18 cellular contexts compared by ENCODE assay signal in the genomic region with DNA sequence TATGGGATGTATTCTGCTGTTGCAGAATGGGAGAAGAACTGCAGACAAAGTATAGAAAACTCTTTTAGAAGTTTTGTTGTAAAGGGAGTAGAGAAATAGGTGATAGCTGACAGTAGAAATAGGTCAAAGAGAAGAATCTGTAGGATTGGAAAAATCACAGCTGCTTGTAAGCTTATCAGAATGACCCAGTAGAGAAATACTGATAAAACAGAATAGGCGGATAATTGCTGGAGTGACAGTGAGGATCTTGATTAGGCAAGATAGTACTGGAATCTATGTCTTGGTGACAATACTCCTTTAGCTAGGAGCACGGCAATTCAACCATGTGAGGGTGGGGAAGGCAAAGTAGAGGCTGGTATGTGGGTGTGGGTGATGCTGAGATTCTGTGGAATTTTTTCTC. TPM values are rescaled to one million over a fixed set of nuclear protein-coding genes. Genes with fewer than 3 reads are reported as not detected.
DNase-seq lines count a peak whose midpoint lies in the region; ATAC-seq and TF ChIP-seq lines count a peak whose summit lies in the region.
"Had no signal": no experiment of that assay in that cellular context is flagged by ENCODE, and none has a peak within 500 bp of the region (broad histone marks: within the 10 kb centered on the region; RNA-seq: fewer than 3 reads in every experiment).

No MANE protein-coding gene starts in this region.

- H3K9me3 ChIP-seq in BLaER1 treated with 17β-estradiol and CSF1 and Interleukin-3, amounts not matched to agents 10 nM and 100 nM (replicated peaks in 1 of 11): peaks cover 0 to 20% (median 8%) of the 10 kb centered on the region in 11 experiments; a peak in 12 of 22 replicates
- peaks cover 15% of the 10 kb centered on the region for H3K9me3 ChIP-seq in endodermal cell (ENCODE audit: control insufficient read depth, low read length)
- H3K9me3 ChIP-seq: BE2C, Caco-2 had no signal

- H3K27me3 Mint-ChIP-seq in endodermal cell (ENCODE audit: insufficient read depth): no peaks in the 10 kb centered on the region
- no peaks in the 10 kb centered on the region for H3K27me3 Mint-ChIP-seq in activated CD4-positive, alpha-beta memory T cell treated with anti-CD3 and anti-CD28 coated beads, Interleukin-2, amount 10 ng/mL, durations not matched to agents 7 days and 5 days
- H3K27me3 Mint-ChIP-seq: CD4-positive, alpha-beta memory T cell had no signal

- no peak overlapping the region for H3K4me3 ChIP-seq in BLaER1 treated with 17β-estradiol and CSF1 and Interleukin-3, amounts not matched to agents 10 nM and 100 nM
- peak overlapping the region; percentile 10 for H3K4me3 ChIP-seq in endodermal cell (ENCODE audit: low read length)

- DNase-seq in endodermal cell (no peak), putamen (ENCODE audit: low spot score) (peak; percentile 22), SHP77 treated with DMSO at 0.1 percent for 48 hours (lab: John Stamatoyannopoulos, UW) (no peak)
- no peak for DNase-seq in activated CD4-positive, alpha-beta memory T cell treated with anti-CD3 and anti-CD28 coated beads, Interleukin-2, amount 10 ng/mL, durations not matched to agents 7 days and 5 days
- DNase-seq: 8988T; ACHN; BE2C; C1 segment of cervical spinal cord; Caco-2; Calu3; CD4-positive, alpha-beta memory T cell; CD4-positive, CD25-positive, alpha-beta regulatory T cell; CD8-positive, alpha-beta memory T cell; DMS79 treated with DMSO at 0.1 percent for 48 hours; GF-D8 had no signal

- H3K27me3 ChIP-seq in BLaER1 treated with 17β-estradiol and CSF1 and Interleukin-3, amounts not matched to agents 10 nM and 100 nM: no peaks in the 10 kb centered on the region
- no peaks in the 10 kb centered on the region for H3K27me3 ChIP-seq in endodermal cell (ENCODE audit: control insufficient read depth, insufficient read depth, low read length, poor library complexity, severe bottlenecking)
- H3K27me3 ChIP-seq: BE2C had no signal

- no peaks in the 10 kb centered on the region for H3K4me1 Mint-ChIP-seq in endodermal cell
- H3K4me1 Mint-ChIP-seq in activated CD4-positive, alpha-beta memory T cell treated with anti-CD3 and anti-CD28 coated beads, Interleukin-2, amount 10 ng/mL, durations not matched to agents 7 days and 5 days: peaks cover 28% of the 10 kb centered on the region

- H3K27ac Mint-ChIP-seq in endodermal cell: no peak overlapping the region
- H3K27ac Mint-ChIP-seq in activated CD4-positive, alpha-beta memory T cell treated with anti-CD3 and anti-CD28 coated beads, Interleukin-2, amount 10 ng/mL, durations not matched to agents 7 days and 5 days: no peak overlapping the region
- H3K27ac Mint-ChIP-seq: CD14-positive monocyte; CD4-positive, alpha-beta memory T cell; CD4-positive, CD25-positive, alpha-beta regulatory T cell; CD8-positive, alpha-beta memory T cell had no signal

- H3K9ac ChIP-seq in BLaER1 treated with 17β-estradiol and CSF1 and Interleukin-3, amounts not matched to agents 10 nM and 100 nM: no peak overlapping the region
- no peak overlapping the region for H3K9ac ChIP-seq in endodermal cell (ENCODE audit: extremely low read depth, low read length, poor library complexity, severe bottlenecking)

- POLR2A ChIA-PET in activated CD4-positive, alpha-beta memory T cell treated with anti-CD3 and anti-CD28 coated beads, Interleukin-2, amount 10 ng/mL, durations not matched to agents 7 days and 5 days (lab: Charles Lee): interaction anchor here (0.7 to 1.4 kb wide), 2 partner anchors 145 to 147 kb away, joined by 3 to 4 read pairs; a partner anchor contains a TSS

- 80 to 83% methylated on average over 2 of the region's 2 CpGs for WGBS in endodermal cell (ENCODE audit: insufficient coverage in 1 of 2, insufficient read length in 1 of 2), 2 experiments

- peaks cover 5% of the 10 kb centered on the region for H3K9me3 Mint-ChIP-seq in endodermal cell
- H3K9me3 Mint-ChIP-seq in activated CD4-positive, alpha-beta memory T cell treated with anti-CD3 and anti-CD28 coated beads, Interleukin-2, amount 10 ng/mL, durations not matched to agents 7 days and 5 days: peaks cover 5% of the 10 kb centered on the region
- H3K9me3 Mint-ChIP-seq: CD8-positive, alpha-beta memory T cell had no signal

- peaks cover 0 to 50% (median 2%) of the 10 kb centered on the region in 11 experiments; a peak in 16 of 22 replicates for H4K20me1 ChIP-seq in BLaER1 treated with 17β-estradiol and CSF1 and Interleukin-3, amounts not matched to agents 10 nM and 100 nM

- H3K27ac ChIP-seq in BLaER1 treated with 17β-estradiol and CSF1 and Interleukin-3, amounts not matched to agents 10 nM and 100 nM: no peak overlapping the region
- no peak overlapping the region for H3K27ac ChIP-seq in endodermal cell (ENCODE audit: low read depth, low read length)

- CTCF ChIA-PET in activated CD4-positive, alpha-beta memory T cell treated with anti-CD3 and anti-CD28 coated beads, Interleukin-2, amount 10 ng/mL, durations not matched to agents 7 days and 5 days (lab: Charles Lee): no interaction called here

- no peak for TF ChIP-seq CTCF in endodermal cell (conservative IDR thresholded peaks at IDR 0.05)

- H3K4me3 Mint-ChIP-seq in endodermal cell: no peak overlapping the region
- no peak overlapping the region for H3K4me3 Mint-ChIP-seq in activated CD4-positive, alpha-beta memory T cell treated with anti-CD3 and anti-CD28 coated beads, Interleukin-2, amount 10 ng/mL, durations not matched to agents 7 days and 5 days
- H3K4me3 Mint-ChIP-seq: CD14-positive monocyte; CD4-positive, alpha-beta memory T cell; CD4-positive, CD25-positive, alpha-beta regulatory T cell; CD8-positive, alpha-beta memory T cell had no signal

- peaks cover 28 to 55% (median 36%) of the 10 kb centered on the region in 10 experiments for H3K4me1 ChIP-seq in BLaER1 treated with 17β-estradiol and CSF1 and Interleukin-3, amounts not matched to agents 10 nM and 100 nM
- peaks cover 14% of the 10 kb centered on the region for H3K4me1 ChIP-seq in endodermal cell (ENCODE audit: control insufficient read depth, insufficient read depth, low read length)
- H3K4me1 ChIP-seq: BE2C, Caco-2 had no signal

- ATAC-seq in HG02981 (IDR thresholded peaks at IDR 0.05; ENCODE audit: unreplicated experiment): no peak

- peak overlapping the region; percentile 5 to 93 (median 39); a peak in 18 of 22 replicates for H3K4me2 ChIP-seq in BLaER1 treated with 17β-estradiol and CSF1 and Interleukin-3, amounts not matched to agents 10 nM and 100 nM

- peaks cover 8 to 56% (median 31%) of the 10 kb centered on the region in 11 experiments; a peak in 19 of 22 replicates for H3K36me3 ChIP-seq in BLaER1 treated with 17β-estradiol and CSF1 and Interleukin-3, amounts not matched to agents 10 nM and 100 nM
- no peaks in the 10 kb centered on the region for H3K36me3 ChIP-seq in endodermal cell (ENCODE audit: control insufficient read depth, insufficient read depth, low read length)
- H3K36me3 ChIP-seq: BE2C had no signal

- H3K36me3 Mint-ChIP-seq in endodermal cell (ENCODE audit: low read depth): peaks cover 5% of the 10 kb centered on the region
- H3K36me3 Mint-ChIP-seq in activated CD4-positive, alpha-beta memory T cell treated with anti-CD3 and anti-CD28 coated beads, Interleukin-2, amount 10 ng/mL, durations not matched to agents 7 days and 5 days (ENCODE audit: low read depth): peaks cover 24% of the 10 kb centered on the region

RNA-seq across cellular contexts. Expression of a gene that starts 4.5 kb away (rescaled TPM):
- total RNA-seq in endodermal cell: 100 to 1,000 TPM; 132 to 133 TPM
- polyA plus RNA-seq in endodermal cell (2013, experiment 1 of 2): 136 TPM
- 130 TPM for polyA plus RNA-seq in endodermal cell (2013, experiment 2 of 2)
- 10 to 100 TPM; 80.3 to 83.8 TPM for total RNA-seq in activated CD4-positive, alpha-beta memory T cell treated with anti-CD3 and anti-CD28 coated beads, Interleukin-2, amount 10 ng/mL, durations not matched to agents 7 days and 5 days

RNA-seq across cellular contexts. Expression of a gene that starts 57.7 kb away (rescaled TPM):
- 1 to 10 TPM; 5.1 to 7.4 TPM for total RNA-seq in endodermal cell
- 6.6 TPM for polyA plus RNA-seq in endodermal cell (2013, experiment 1 of 2)
- 8.3 TPM for polyA plus RNA-seq in endodermal cell (2013, experiment 2 of 2)
- total RNA-seq in activated CD4-positive, alpha-beta memory T cell treated with anti-CD3 and anti-CD28 coated beads, Interleukin-2, amount 10 ng/mL, durations not matched to agents 7 days and 5 days: 1 to 10 TPM; 5.9 to 7.3 TPM
